Comparison of ENCODE assay signal across 22 cellular contexts in genomic region chr12:108102363-108102762, GRCh38. TPM values are rescaled to one million over a fixed set of nuclear protein-coding genes. Genes with fewer than 3 reads are reported as not detected.
DNase-seq lines count a peak whose midpoint lies in the region; ATAC-seq and TF ChIP-seq lines count a peak whose summit lies in the region.
"Had no signal": no experiment of that assay in that cellular context is flagged by ENCODE, and none has a peak within 500 bp of the region (broad histone marks: within the 10 kb centered on the region; RNA-seq: fewer than 3 reads in every experiment).

No MANE protein-coding gene starts in this region.

- H3K9me3 Mint-ChIP-seq in HFFc6, result peaks cover 47% of the 10 kb centered on the region
- H3K9me3 Mint-ChIP-seq: activated T-cell treated with anti-CD3 and anti-CD28 coated beads, Interleukin-2, amount 50 U/mL, for 72 hours; neural progenitor cell had no signal

- H3K27ac Mint-ChIP-seq in HFFc6, result no peak overlapping the region
- H3K27ac Mint-ChIP-seq: activated T-cell treated with anti-CD3 and anti-CD28 coated beads, Interleukin-2, amount 50 U/mL, for 72 hours; neural progenitor cell; stimulated activated naive B cell treated with anti-CD40 and anti-IgM and Interleukin-4, amounts not matched to agents 10 μg/mL and 1 μg/mL and 100 μg/mL, for 72 hours had no signal

- H3K27me3 Mint-ChIP-seq in HFFc6 (ENCODE audit: insufficient read depth), result no peaks in the 10 kb centered on the region

- ATAC-seq in GM21515 (IDR thresholded peaks at IDR 0.05; ENCODE audit: unreplicated experiment) (peak; percentile 68), HG03442 (IDR thresholded peaks at IDR 0.05; ENCODE audit: unreplicated experiment) (peak; percentile 61), left cardiac atrium (no peak), GM19035 (IDR thresholded peaks at IDR 0.05; ENCODE audit: unreplicated experiment) (no peak)
- ATAC-seq: activated T-cell treated with anti-CD3 and anti-CD28 coated beads, Interleukin-2, amount 50 U/mL, for 72 hours; left colon; pancreas had no signal

- TF ChIP-seq CTCF in HFFc6 (IDR thresholded peaks at IDR 0.05), result no peak

- no peak overlapping the region for H3K4me3 Mint-ChIP-seq in HFFc6
- H3K4me3 Mint-ChIP-seq: activated T-cell treated with anti-CD3 and anti-CD28 coated beads, Interleukin-2, amount 50 U/mL, for 72 hours; neural progenitor cell; stimulated activated naive B cell treated with anti-CD40 and anti-IgM and Interleukin-4, amounts not matched to agents 10 μg/mL and 1 μg/mL and 100 μg/mL, for 72 hours had no signal

- no peak for TF ChIP-seq POLR2A in erythroblast (IDR thresholded peaks at IDR 0.05; ENCODE audit: low read length)

- no peaks in the 10 kb centered on the region for H3K36me3 Mint-ChIP-seq in HFFc6 (ENCODE audit: low read depth)
- H3K36me3 Mint-ChIP-seq: neural progenitor cell; stimulated activated naive B cell treated with anti-CD40 and anti-IgM and Interleukin-4, amounts not matched to agents 10 μg/mL and 1 μg/mL and 100 μg/mL, for 72 hours had no signal

- H3K4me1 Mint-ChIP-seq in HFFc6 (ENCODE audit: low read depth), result no peaks in the 10 kb centered on the region
- H3K4me1 Mint-ChIP-seq: stimulated activated naive B cell treated with anti-CD40 and anti-IgM and Interleukin-4, amounts not matched to agents 10 μg/mL and 1 μg/mL and 100 μg/mL, for 72 hours had no signal

- intact Hi-C loops in left cardiac atrium (cut with DNase I), result loop anchor here in 1 of 2 donors (10.0 kb wide), 1 partner anchor 92 kb away; no protein-coding TSS in a partner anchor

- DNase-seq in Daoy (ENCODE audit: low read depth), result peak; percentile 25
- DNase-seq in erythroblast (lab: John Stamatoyannopoulos, UW), result peak; percentile 69 to 82
- DNase-seq in left cardiac atrium, result no peak
- DNase-seq in HFFc6, result no peak
- no peak for DNase-seq in NCI-H1417 treated with DMSO at 0.1 percent for 48 hours (lab: John Stamatoyannopoulos, UW)
- DNase-seq: activated CD4-positive, CD25-positive, alpha-beta regulatory T cell; activated T-cell treated with anti-CD3 and anti-CD28 coated beads, Interleukin-2, amount 50 U/mL, for 72 hours; COR-L47; hippocampal formation; Kasumi-1; left colon; mesenchymal stem cell; NCI-H146; NCI-H446 treated with DMSO at 0.1 percent for 48 hours; NCI-H82; pancreas; stimulated activated naive B cell treated with anti-CD40 and anti-IgM and Interleukin-4, amounts not matched to agents 10 μg/mL and 1 μg/mL and 100 μg/mL, for 72 hours; upper lobe of left lung had no signal

RNA-seq across cellular contexts. Expression of gene WSCD2, which starts 26.7 kb away (rescaled TPM):
- 0.06 and 0.63 TPM in 2 replicates for total RNA-seq in Daoy (2014; rRNA removed; shearing (Covaris generic))
- total RNA-seq in left cardiac atrium, result under 1 TPM in 1 of 2 donors, not detected in 1; 0.44 TPM
- total RNA-seq in HFFc6 (2021; fragmentation: NEBNext Ultra II Directional; extraction: Animal tissue kit (Norgen Biotek cat#: 25700)), result not detected
- total RNA-seq: activated T-cell treated with anti-CD3 and anti-CD28 coated beads, Interleukin-2, amount 50 U/mL, for 72 hours had no signal

Comparison
In these comparisons a context has a peak if more than half of its experiments do, and no peak if none do; other contexts are left out.
1. DNase-seq: peak in Daoy (single experiment) and erythroblast (2 of 2); none in left cardiac atrium (single experiment), HFFc6 (single experiment) and NCI-H1417 treated with DMSO at 0.1 percent for 48 hours (single experiment).
2. ATAC-seq: peak in GM21515 (single experiment) and HG03442 (single experiment); none in left cardiac atrium (0 of 2) and GM19035 (single experiment).